Comparison of ENCODE assay signal across 26 cellular contexts in the genomic region with DNA sequence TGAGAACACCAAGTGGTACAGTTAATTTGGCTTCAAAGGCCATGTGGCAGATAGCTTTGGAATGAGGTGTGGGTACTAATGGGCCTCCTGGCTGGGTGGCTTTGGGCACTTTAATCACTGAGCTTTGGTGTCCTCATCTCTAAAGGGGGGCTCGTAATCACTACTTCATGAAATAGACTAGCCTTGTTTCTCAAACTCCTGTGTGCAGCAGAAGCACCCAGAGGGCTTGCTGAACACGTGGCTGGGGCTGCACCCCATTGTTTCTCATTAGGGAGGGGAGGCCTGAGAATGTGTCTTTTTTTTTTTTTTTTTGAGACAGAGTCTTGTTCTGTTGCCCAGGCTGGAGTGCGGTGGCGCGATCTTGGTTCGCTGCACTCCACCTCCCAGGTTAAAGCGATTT. TPM values are rescaled to one million over a fixed set of nuclear protein-coding genes. Genes with fewer than 3 reads are reported as not detected.
DNase-seq lines count a peak whose midpoint lies in the region; ATAC-seq and TF ChIP-seq lines count a peak whose summit lies in the region.
"Had no signal": no experiment of that assay in that cellular context is flagged by ENCODE, and none has a peak within 500 bp of the region (broad histone marks: within the 10 kb centered on the region; RNA-seq: fewer than 3 reads in every experiment).

No MANE protein-coding gene starts in this region.

- 90 to 95% (median 92%) methylated on average over 7 of the region's 7 CpGs for WGBS in spleen, 5 donors
- whole genome bisulfite sequencing in tibial nerve, 2 donors: 89 to 95% methylated on average over 7 of the region's 7 CpGs

- peak; percentile 63 for DNase-seq in NCI-H2171 treated with DMSO at 0.1 percent for 48 hours (lab: John Stamatoyannopoulos, UW)
- no peak for DNase-seq in NCI-H2171 (lab: John Stamatoyannopoulos, UW)
- DNase-seq in PC-3: no peak
- no peak for DNase-seq in glutamatergic neuron
- peak; percentile 25 for DNase-seq in spleen
- no peak for DNase-seq in NCI-H2227 (lab: John Stamatoyannopoulos, UW; ENCODE audit: unreplicated experiment)
- DNase-seq in tibial nerve (ENCODE audit: low spot score in 2 of 2): no peak
- DNase-seq: activated CD4-positive, alpha-beta T cell treated with anti-CD3 and anti-CD28 coated beads for 48 hours; activated CD8-positive, alpha-beta memory T cell treated with anti-CD3 and anti-CD28 coated beads, Interleukin-2, amount 10 ng/mL, durations not matched to agents 7 days and 5 days; activated naive CD4-positive, alpha-beta T cell treated with anti-CD3 and anti-CD28 coated beads, Interleukin-2, amount 50 U/mL, for 16 hours; activated T-cell treated with anti-CD3 and anti-CD28 coated beads, Interleukin-2, amount 50 U/mL, for 72 hours; amygdala; CD4-positive, CD25-positive, alpha-beta regulatory T cell; EL; naive thymus-derived CD4-positive, alpha-beta T cell; NCI-H1105; NCI-H2029 treated with DMSO at 0.1 percent for 48 hours; stimulated activated naive CD8-positive, alpha-beta T cell treated with anti-CD3 and anti-CD28 coated beads, Interleukin-15, Interleukin-2, amounts not matched to agents 100 U/mL and 50 U/mL, for 24 hours had no signal

- H3K36me3 ChIP-seq in PC-3 (ENCODE audit: low read depth, low read length) (peaks cover 4% of the 10 kb centered on the region; the same call in 1 of the 2 replicates), spleen (no peaks in the 10 kb centered on the region), tibial nerve (no peaks in the 10 kb centered on the region)
- H3K36me3 ChIP-seq: cardiac muscle cell, upper lobe of left lung had no signal

- no peaks in the 10 kb centered on the region for H3K27me3 ChIP-seq in PC-3 (ENCODE audit: low read length)
- H3K27me3 ChIP-seq in spleen (replicated peaks in 1 of 7): peaks cover 0 to 8% (median 0%) of the 10 kb centered on the region in 7 donors
- H3K27me3 ChIP-seq in tibial nerve: no peaks in the 10 kb centered on the region
- H3K27me3 ChIP-seq: cardiac muscle cell, upper lobe of left lung had no signal

- BruUV-seq in PC-3 (replicated peaks; lab: Mats Ljungman, UMichigan): no TSS peak

- no peak overlapping the region for H3K9ac ChIP-seq in PC-3 (ENCODE audit: low read length)

- no peak overlapping the region for H3K4me3 Mint-ChIP-seq in glutamatergic neuron (ENCODE audit: unreplicated experiment)
- H3K4me3 Mint-ChIP-seq: activated CD8-positive, alpha-beta memory T cell treated with anti-CD3 and anti-CD28 coated beads, Interleukin-2, amount 10 ng/mL, durations not matched to agents 7 days and 5 days; activated T-cell treated with anti-CD3 and anti-CD28 coated beads, Interleukin-2, amount 50 U/mL, for 72 hours; dendritic cell treated with granulocyte-macrophage colony-stimulating factor and Interleukin-4, amounts not matched to agents 40 ng/mL and 50 ng/mL, for 4 days; naive thymus-derived CD4-positive, alpha-beta T cell; T-helper 1 cell treated with Interleukin-12 subunit alpha and Interleukin-12 subunit beta and Interleukin-4 antibody, amounts not matched to agents 30 μg/mL and 1 μg/mL, for 36 hours had no signal

- peaks cover 19% of the 10 kb centered on the region for H3K4me1 Mint-ChIP-seq in glutamatergic neuron (ENCODE audit: low read depth, unreplicated experiment)

- peaks cover 20% of the 10 kb centered on the region; the same call in 1 of the 2 replicates for H4K20me1 ChIP-seq in PC-3 (ENCODE audit: low read length)

- CTCF ChIA-PET in PC-3 (lab: Charles Lee): no interaction called here

- H3K36me3 Mint-ChIP-seq in glutamatergic neuron (ENCODE audit: unreplicated experiment): no peaks in the 10 kb centered on the region
- H3K36me3 Mint-ChIP-seq: activated CD8-positive, alpha-beta memory T cell treated with anti-CD3 and anti-CD28 coated beads, Interleukin-2, amount 10 ng/mL, durations not matched to agents 7 days and 5 days had no signal

- H3K27ac ChIP-seq in PC-3 (ENCODE audit: low read length): no peak overlapping the region
- no peak overlapping the region for H3K27ac ChIP-seq in spleen
- H3K27ac ChIP-seq in tibial nerve: no peak overlapping the region
- H3K27ac ChIP-seq: 22Rv1, HL-60, SK-N-MC had no signal

- TF ChIP-seq CTCF in PC-3 (conservative IDR thresholded peaks at IDR 0.05; ENCODE audit: low read depth, low read length) (no peak), glutamatergic neuron (IDR thresholded peaks at IDR 0.05; ENCODE audit: partially characterized antibody, unreplicated experiment) (no peak), spleen (IDR thresholded peaks at IDR 0.05 in 8 of 11, conservative IDR thresholded peaks at IDR 0.05 in 3 of 11) (no peak), tibial nerve (IDR thresholded peaks at IDR 0.05) (no peak)

- no peak for TF ChIP-seq EP300 in tibial nerve (IDR thresholded peaks at IDR 0.05)

- H3K27ac Mint-ChIP-seq in glutamatergic neuron (ENCODE audit: unreplicated experiment): peak overlapping the region; percentile 22
- H3K27ac Mint-ChIP-seq: activated CD8-positive, alpha-beta memory T cell treated with anti-CD3 and anti-CD28 coated beads, Interleukin-2, amount 10 ng/mL, durations not matched to agents 7 days and 5 days; activated T-cell treated with anti-CD3 and anti-CD28 coated beads, Interleukin-2, amount 50 U/mL, for 72 hours; dendritic cell treated with granulocyte-macrophage colony-stimulating factor and Interleukin-4, amounts not matched to agents 40 ng/mL and 50 ng/mL, for 4 days; T-helper 1 cell treated with Interleukin-12 subunit alpha and Interleukin-12 subunit beta and Interleukin-4 antibody, amounts not matched to agents 30 μg/mL and 1 μg/mL, for 36 hours had no signal

- H2AFZ ChIP-seq in PC-3 (ENCODE audit: low read length): no peak overlapping the region

- H3K79me2 ChIP-seq in PC-3 (ENCODE audit: low read length): peaks cover 95% of the 10 kb centered on the region

- H3K9me3 ChIP-seq in PC-3 (ENCODE audit: low read length): no peaks in the 10 kb centered on the region
- H3K9me3 ChIP-seq in spleen: no peaks in the 10 kb centered on the region
- no peaks in the 10 kb centered on the region for H3K9me3 ChIP-seq in tibial nerve
- H3K9me3 ChIP-seq: upper lobe of left lung had no signal

- H3K9me3 Mint-ChIP-seq in glutamatergic neuron (ENCODE audit: unreplicated experiment): peaks cover 4% of the 10 kb centered on the region
- H3K9me3 Mint-ChIP-seq: activated T-cell treated with anti-CD3 and anti-CD28 coated beads, Interleukin-2, amount 50 U/mL, for 72 hours; dendritic cell treated with granulocyte-macrophage colony-stimulating factor and Interleukin-4, amounts not matched to agents 40 ng/mL and 50 ng/mL, for 4 days; naive thymus-derived CD4-positive, alpha-beta T cell; T-helper 1 cell treated with Interleukin-12 subunit alpha and Interleukin-12 subunit beta and Interleukin-4 antibody, amounts not matched to agents 30 μg/mL and 1 μg/mL, for 36 hours had no signal

- H3K27me3 Mint-ChIP-seq in glutamatergic neuron (ENCODE audit: unreplicated experiment): peaks cover 5% of the 10 kb centered on the region
- H3K27me3 Mint-ChIP-seq: CD4-positive, CD25-positive, alpha-beta regulatory T cell had no signal

- ATAC-seq in PC-3: no peak
- ATAC-seq in GM18867 (IDR thresholded peaks at IDR 0.05; ENCODE audit: unreplicated experiment): no peak
- ATAC-seq: activated CD8-positive, alpha-beta memory T cell treated with anti-CD3 and anti-CD28 coated beads, Interleukin-2, amount 10 ng/mL, durations not matched to agents 7 days and 5 days; activated T-cell treated with anti-CD3 and anti-CD28 coated beads, Interleukin-2, amount 50 U/mL, for 72 hours; naive thymus-derived CD4-positive, alpha-beta T cell; stimulated activated naive CD8-positive, alpha-beta T cell treated with anti-CD3 and anti-CD28 coated beads, Interleukin-15, Interleukin-2, amounts not matched to agents 100 U/mL and 50 U/mL, for 24 hours had no signal

- no peak for TF ChIP-seq POLR2A in spleen (IDR thresholded peaks at IDR 0.05)
- no peak for TF ChIP-seq POLR2A in tibial nerve (IDR thresholded peaks at IDR 0.05)

- POLR2A ChIA-PET in PC-3 (lab: Charles Lee; ENCODE audit: unreplicated experiment): no interaction called here

- no peaks in the 10 kb centered on the region for H3K9me2 ChIP-seq in PC-3 (replicated peaks; ENCODE audit: low read length)

- intact Hi-C loops in PC-3 (cut with micrococcal nuclease): no loop called here
- intact Hi-C loops in spleen (cut with DNase I; ENCODE audit: low total_unique reads): no loop called here

- H3F3A ChIP-seq in PC-3 (ENCODE audit: low read length, unreplicated experiment): no peaks in the 10 kb centered on the region

- H3K4me1 ChIP-seq in PC-3 (ENCODE audit: insufficient read depth, low read length) (peaks cover 35% of the 10 kb centered on the region), spleen (peaks cover 5 to 41% (median 18%) of the 10 kb centered on the region in 6 donors), tibial nerve (peaks cover 0 to 49% (median 12%) of the 10 kb centered on the region in 4 donors)

- H3K4me3 ChIP-seq in PC-3 (ENCODE audit: low read length) (no peak overlapping the region), spleen (no peak overlapping the region), tibial nerve (no peak overlapping the region)
- H3K4me3 ChIP-seq: cardiac muscle cell, SK-N-MC, upper lobe of left lung had no signal

- H3K4me2 ChIP-seq in PC-3 (ENCODE audit: low read length): peak overlapping the region; percentile 29; the same call in 1 of the 2 replicates

RNA-seq across cellular contexts. Expression of a gene that starts 5.8 kb away (rescaled TPM):
- total RNA-seq in PC-3 (2014; rRNA removed): 46.4 and 50.6 TPM in 2 replicates
- 45.2 TPM for total RNA-seq in glutamatergic neuron (ENCODE audit: unreplicated experiment)
- 10 to 100 TPM; 21.8 to 59.6 (median 38.5) TPM for total RNA-seq in spleen
- 10 to 100 TPM in 1 of 3 donors, 1 to 10 TPM in 2; 5.4 to 20.0 (median 5.9) TPM for polyA plus RNA-seq in spleen
- total RNA-seq in tibial nerve: 100 to 1,000 TPM in 3 of 4 donors, 10 to 100 TPM in 1; 92.7 to 141 (median 119) TPM

Comparison
In these comparisons a context has a peak if more than half of its experiments do, and no peak if none do; other contexts are left out.
1. DNase-seq: peak in NCI-H2171 treated with DMSO at 0.1 percent for 48 hours (single experiment) and spleen (single experiment); none in NCI-H2171 (single experiment), PC-3 (single experiment), glutamatergic neuron (single experiment), NCI-H2227 (single experiment) and tibial nerve (0 of 2).